ENCODE assay signal across 1 cellular context in the genomic region with DNA sequence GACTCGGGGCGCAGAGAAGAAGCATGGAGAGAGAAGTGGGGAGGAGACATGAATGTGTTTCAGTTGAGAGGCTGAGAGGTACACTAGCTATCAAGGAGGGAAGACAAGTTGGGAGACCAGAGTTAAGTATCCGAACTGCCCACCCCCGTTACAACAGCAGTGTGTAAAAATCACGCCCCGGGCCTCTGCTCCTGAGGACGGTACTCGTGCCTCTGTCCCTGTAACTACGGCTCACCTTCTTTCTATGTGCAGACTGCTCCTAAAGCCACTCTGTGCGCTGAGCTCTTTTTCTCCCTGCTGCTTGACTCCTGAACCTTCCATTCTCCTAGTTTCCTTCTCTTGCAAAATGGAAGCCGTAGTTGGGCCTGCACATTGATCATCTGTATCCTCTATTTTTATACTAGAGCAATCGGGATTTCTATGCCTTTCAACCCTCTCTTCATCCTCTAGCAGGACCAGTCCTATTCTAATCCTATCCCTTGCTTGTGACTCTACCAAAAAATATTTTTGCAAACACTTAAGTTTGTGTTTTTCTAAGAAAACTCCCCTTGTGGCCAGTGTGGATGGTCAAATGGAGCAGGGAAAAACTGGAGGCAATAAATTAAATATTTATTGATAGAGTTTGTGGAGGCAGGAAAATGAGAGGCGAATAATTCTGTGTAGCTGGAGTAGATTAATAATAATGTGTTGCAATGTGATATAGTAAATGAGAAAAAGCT.
TF ChIP-seq lines count a peak whose summit lies in the region.

No MANE protein-coding gene starts in this region.

TF ChIP-seq in HepG2, 621 proteins besides CTCF, POLR2A, EP300 and RAD21 (continued from another document and continues in another):
- TF ChIP-seq ZNF552 (CRISPR knock-in tag; IDR thresholded peaks at IDR 0.05; ENCODE audit: borderline replicate concordance) (no peak), ZZZ3 (CRISPR knock-in tag; IDR thresholded peaks at IDR 0.05; ENCODE audit: borderline replicate concordance) (no peak), ZMYM3 (CRISPR knock-in tag; IDR thresholded peaks at IDR 0.05) (no peak), ZNF777 (CRISPR knock-in tag; IDR thresholded peaks at IDR 0.05) (no peak), AHR (CRISPR knock-in tag; IDR thresholded peaks at IDR 0.05) (0 out of 2 replicates have a peak, but pooled peaks have one; percentile 1), BRCA1 (CRISPR knock-in tag; IDR thresholded peaks at IDR 0.05) (0 out of 2 replicates have a peak, but pooled peaks have one; percentile 11), ZNF724P (CRISPR knock-in tag; IDR thresholded peaks at IDR 0.05; ENCODE audit: borderline replicate concordance) (no peak), ZBTB8A (CRISPR knock-in tag; IDR thresholded peaks at IDR 0.05; ENCODE audit: borderline replicate concordance, low read depth) (no peak), U2AF2 (IDR thresholded peaks at IDR 0.05; ENCODE audit: low read depth, low read length) (no peak), JUNB (CRISPR knock-in tag; IDR thresholded peaks at IDR 0.05; ENCODE audit: borderline replicate concordance) (no peak), ZNF383 (CRISPR knock-in tag; IDR thresholded peaks at IDR 0.05; ENCODE audit: borderline replicate concordance) (no peak), ARHGAP35 (CRISPR knock-in tag; IDR thresholded peaks at IDR 0.05; ENCODE audit: borderline replicate concordance) (peak; percentile 4; the same call in 1 of the 2 replicates), SAFB2 (CRISPR knock-in tag; IDR thresholded peaks at IDR 0.05; ENCODE audit: borderline replicate concordance, low read depth) (no peak), MED1 (CRISPR knock-in tag; IDR thresholded peaks at IDR 0.05) (no peak), MYC (CRISPR knock-in tag; IDR thresholded peaks at IDR 0.05; ENCODE audit: borderline replicate concordance) (no peak), MLLT10 (CRISPR knock-in tag; IDR thresholded peaks at IDR 0.05) (no peak), NFE2L1 (CRISPR knock-in tag; IDR thresholded peaks at IDR 0.05; ENCODE audit: borderline replicate concordance) (no peak), PLRG1 (conservative IDR thresholded peaks at IDR 0.05) (no peak), HDAC2 (CRISPR knock-in tag; IDR thresholded peaks at IDR 0.05) (no peak), FOXA1 (IDR thresholded peaks at IDR 0.05) (no peak), FOXA1 (CRISPR knock-in tag; IDR thresholded peaks at IDR 0.05) (no peak), ZNF547 (CRISPR knock-in tag; IDR thresholded peaks at IDR 0.05) (no peak), RXRA (CRISPR knock-in tag; IDR thresholded peaks at IDR 0.05) (no peak), ZNF30 (CRISPR knock-in tag; IDR thresholded peaks at IDR 0.05) (no peak), ETV6 (CRISPR knock-in tag; conservative IDR thresholded peaks at IDR 0.05) (no peak), ZNF549 (CRISPR knock-in tag; IDR thresholded peaks at IDR 0.05) (no peak), ZNF17 (CRISPR knock-in tag; IDR thresholded peaks at IDR 0.05) (no peak), GZF1 (CRISPR knock-in tag; IDR thresholded peaks at IDR 0.05) (0 out of 2 replicates have a peak, but pooled peaks have one; percentile 6), ZNF558 (CRISPR knock-in tag; IDR thresholded peaks at IDR 0.05; ENCODE audit: borderline replicate concordance) (peak; percentile 28; the same call in 1 of the 2 replicates)
- TF ChIP-seq, protein P1, sequence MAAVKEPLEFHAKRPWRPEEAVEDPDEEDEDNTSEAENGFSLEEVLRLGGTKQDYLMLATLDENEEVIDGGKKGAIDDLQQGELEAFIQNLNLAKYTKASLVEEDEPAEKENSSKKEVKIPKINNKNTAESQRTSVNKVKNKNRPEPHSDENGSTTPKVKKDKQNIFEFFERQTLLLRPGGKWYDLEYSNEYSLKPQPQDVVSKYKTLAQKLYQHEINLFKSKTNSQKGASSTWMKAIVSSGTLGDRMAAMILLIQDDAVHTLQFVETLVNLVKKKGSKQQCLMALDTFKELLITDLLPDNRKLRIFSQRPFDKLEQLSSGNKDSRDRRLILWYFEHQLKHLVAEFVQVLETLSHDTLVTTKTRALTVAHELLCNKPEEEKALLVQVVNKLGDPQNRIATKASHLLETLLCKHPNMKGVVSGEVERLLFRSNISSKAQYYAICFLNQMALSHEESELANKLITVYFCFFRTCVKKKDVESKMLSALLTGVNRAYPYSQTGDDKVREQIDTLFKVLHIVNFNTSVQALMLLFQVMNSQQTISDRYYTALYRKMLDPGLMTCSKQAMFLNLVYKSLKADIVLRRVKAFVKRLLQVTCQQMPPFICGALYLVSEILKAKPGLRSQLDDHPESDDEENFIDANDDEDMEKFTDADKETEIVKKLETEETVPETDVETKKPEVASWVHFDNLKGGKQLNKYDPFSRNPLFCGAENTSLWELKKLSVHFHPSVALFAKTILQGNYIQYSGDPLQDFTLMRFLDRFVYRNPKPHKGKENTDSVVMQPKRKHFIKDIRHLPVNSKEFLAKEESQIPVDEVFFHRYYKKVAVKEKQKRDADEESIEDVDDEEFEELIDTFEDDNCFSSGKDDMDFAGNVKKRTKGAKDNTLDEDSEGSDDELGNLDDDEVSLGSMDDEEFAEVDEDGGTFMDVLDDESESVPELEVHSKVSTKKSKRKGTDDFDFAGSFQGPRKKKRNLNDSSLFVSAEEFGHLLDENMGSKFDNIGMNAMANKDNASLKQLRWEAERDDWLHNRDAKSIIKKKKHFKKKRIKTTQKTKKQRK (IDR thresholded peaks at IDR 0.05; ENCODE audit: low read length) = no peak
- TF ChIP-seq, protein P2, sequence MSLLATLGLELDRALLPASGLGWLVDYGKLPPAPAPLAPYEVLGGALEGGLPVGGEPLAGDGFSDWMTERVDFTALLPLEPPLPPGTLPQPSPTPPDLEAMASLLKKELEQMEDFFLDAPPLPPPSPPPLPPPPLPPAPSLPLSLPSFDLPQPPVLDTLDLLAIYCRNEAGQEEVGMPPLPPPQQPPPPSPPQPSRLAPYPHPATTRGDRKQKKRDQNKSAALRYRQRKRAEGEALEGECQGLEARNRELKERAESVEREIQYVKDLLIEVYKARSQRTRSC (CRISPR knock-in tag; IDR thresholded peaks at IDR 0.05; ENCODE audit: low read depth) = no peak
- TF ChIP-seq, protein P3, sequence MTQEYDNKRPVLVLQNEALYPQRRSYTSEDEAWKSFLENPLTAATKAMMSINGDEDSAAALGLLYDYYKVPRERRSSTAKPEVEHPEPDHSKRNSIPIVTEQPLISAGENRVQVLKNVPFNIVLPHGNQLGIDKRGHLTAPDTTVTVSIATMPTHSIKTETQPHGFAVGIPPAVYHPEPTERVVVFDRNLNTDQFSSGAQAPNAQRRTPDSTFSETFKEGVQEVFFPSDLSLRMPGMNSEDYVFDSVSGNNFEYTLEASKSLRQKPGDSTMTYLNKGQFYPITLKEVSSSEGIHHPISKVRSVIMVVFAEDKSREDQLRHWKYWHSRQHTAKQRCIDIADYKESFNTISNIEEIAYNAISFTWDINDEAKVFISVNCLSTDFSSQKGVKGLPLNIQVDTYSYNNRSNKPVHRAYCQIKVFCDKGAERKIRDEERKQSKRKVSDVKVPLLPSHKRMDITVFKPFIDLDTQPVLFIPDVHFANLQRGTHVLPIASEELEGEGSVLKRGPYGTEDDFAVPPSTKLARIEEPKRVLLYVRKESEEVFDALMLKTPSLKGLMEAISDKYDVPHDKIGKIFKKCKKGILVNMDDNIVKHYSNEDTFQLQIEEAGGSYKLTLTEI (CRISPR knock-in tag; conservative IDR thresholded peaks at IDR 0.05) = no peak
- TF ChIP-seq, protein P4, sequence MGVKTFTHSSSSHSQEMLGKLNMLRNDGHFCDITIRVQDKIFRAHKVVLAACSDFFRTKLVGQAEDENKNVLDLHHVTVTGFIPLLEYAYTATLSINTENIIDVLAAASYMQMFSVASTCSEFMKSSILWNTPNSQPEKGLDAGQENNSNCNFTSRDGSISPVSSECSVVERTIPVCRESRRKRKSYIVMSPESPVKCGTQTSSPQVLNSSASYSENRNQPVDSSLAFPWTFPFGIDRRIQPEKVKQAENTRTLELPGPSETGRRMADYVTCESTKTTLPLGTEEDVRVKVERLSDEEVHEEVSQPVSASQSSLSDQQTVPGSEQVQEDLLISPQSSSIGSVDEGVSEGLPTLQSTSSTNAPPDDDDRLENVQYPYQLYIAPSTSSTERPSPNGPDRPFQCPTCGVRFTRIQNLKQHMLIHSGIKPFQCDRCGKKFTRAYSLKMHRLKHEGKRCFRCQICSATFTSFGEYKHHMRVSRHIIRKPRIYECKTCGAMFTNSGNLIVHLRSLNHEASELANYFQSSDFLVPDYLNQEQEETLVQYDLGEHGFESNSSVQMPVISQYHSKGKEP (CRISPR knock-in tag; IDR thresholded peaks at IDR 0.05) = no peak
- TF ChIP-seq, protein P5, sequence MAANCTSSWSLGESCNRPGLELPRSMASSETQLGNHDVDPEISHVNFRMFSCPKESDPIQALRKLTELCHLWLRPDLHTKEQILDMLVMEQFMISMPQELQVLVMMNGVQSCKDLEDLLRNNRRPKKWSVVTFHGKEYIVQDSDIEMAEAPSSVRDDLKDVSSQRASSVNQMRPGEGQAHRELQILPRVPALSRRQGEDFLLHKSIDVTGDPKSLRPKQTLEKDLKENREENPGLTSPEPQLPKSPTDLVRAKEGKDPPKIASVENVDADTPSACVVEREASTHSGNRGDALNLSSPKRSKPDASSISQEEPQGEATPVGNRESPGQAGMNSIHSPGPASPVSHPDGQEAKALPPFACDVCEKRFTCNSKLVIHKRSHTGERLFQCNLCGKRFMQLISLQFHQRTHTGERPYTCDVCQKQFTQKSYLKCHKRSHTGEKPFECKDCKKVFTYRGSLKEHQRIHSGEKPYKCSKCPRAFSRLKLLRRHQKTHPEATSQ (CRISPR knock-in tag; IDR thresholded peaks at IDR 0.05; ENCODE audit: borderline replicate concordance) = no peak
- TF ChIP-seq, protein P6, sequence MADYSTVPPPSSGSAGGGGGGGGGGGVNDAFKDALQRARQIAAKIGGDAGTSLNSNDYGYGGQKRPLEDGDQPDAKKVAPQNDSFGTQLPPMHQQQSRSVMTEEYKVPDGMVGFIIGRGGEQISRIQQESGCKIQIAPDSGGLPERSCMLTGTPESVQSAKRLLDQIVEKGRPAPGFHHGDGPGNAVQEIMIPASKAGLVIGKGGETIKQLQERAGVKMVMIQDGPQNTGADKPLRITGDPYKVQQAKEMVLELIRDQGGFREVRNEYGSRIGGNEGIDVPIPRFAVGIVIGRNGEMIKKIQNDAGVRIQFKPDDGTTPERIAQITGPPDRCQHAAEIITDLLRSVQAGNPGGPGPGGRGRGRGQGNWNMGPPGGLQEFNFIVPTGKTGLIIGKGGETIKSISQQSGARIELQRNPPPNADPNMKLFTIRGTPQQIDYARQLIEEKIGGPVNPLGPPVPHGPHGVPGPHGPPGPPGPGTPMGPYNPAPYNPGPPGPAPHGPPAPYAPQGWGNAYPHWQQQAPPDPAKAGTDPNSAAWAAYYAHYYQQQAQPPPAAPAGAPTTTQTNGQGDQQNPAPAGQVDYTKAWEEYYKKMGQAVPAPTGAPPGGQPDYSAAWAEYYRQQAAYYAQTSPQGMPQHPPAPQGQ (CRISPR knock-in tag; IDR thresholded peaks at IDR 0.05; ENCODE audit: borderline replicate concordance) = no peak
- TF ChIP-seq, protein P7, sequence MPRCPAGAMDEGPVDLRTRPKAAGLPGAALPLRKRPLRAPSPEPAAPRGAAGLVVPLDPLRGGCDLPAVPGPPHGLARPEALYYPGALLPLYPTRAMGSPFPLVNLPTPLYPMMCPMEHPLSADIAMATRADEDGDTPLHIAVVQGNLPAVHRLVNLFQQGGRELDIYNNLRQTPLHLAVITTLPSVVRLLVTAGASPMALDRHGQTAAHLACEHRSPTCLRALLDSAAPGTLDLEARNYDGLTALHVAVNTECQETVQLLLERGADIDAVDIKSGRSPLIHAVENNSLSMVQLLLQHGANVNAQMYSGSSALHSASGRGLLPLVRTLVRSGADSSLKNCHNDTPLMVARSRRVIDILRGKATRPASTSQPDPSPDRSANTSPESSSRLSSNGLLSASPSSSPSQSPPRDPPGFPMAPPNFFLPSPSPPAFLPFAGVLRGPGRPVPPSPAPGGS (CRISPR knock-in tag; IDR thresholded peaks at IDR 0.05) = 0 out of 2 replicates have a peak, but pooled peaks have one; percentile 6
- TF ChIP-seq, protein P8, sequence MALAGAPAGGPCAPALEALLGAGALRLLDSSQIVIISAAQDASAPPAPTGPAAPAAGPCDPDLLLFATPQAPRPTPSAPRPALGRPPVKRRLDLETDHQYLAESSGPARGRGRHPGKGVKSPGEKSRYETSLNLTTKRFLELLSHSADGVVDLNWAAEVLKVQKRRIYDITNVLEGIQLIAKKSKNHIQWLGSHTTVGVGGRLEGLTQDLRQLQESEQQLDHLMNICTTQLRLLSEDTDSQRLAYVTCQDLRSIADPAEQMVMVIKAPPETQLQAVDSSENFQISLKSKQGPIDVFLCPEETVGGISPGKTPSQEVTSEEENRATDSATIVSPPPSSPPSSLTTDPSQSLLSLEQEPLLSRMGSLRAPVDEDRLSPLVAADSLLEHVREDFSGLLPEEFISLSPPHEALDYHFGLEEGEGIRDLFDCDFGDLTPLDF (CRISPR knock-in tag; IDR thresholded peaks at IDR 0.05) = no peak
- TF ChIP-seq, protein P9, sequence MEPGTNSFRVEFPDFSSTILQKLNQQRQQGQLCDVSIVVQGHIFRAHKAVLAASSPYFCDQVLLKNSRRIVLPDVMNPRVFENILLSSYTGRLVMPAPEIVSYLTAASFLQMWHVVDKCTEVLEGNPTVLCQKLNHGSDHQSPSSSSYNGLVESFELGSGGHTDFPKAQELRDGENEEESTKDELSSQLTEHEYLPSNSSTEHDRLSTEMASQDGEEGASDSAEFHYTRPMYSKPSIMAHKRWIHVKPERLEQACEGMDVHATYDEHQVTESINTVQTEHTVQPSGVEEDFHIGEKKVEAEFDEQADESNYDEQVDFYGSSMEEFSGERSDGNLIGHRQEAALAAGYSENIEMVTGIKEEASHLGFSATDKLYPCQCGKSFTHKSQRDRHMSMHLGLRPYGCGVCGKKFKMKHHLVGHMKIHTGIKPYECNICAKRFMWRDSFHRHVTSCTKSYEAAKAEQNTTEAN (CRISPR knock-in tag; conservative IDR thresholded peaks at IDR 0.05) = 0 out of 2 replicates have a peak, but pooled peaks have one; percentile 3
